In the genomic region with DNA sequence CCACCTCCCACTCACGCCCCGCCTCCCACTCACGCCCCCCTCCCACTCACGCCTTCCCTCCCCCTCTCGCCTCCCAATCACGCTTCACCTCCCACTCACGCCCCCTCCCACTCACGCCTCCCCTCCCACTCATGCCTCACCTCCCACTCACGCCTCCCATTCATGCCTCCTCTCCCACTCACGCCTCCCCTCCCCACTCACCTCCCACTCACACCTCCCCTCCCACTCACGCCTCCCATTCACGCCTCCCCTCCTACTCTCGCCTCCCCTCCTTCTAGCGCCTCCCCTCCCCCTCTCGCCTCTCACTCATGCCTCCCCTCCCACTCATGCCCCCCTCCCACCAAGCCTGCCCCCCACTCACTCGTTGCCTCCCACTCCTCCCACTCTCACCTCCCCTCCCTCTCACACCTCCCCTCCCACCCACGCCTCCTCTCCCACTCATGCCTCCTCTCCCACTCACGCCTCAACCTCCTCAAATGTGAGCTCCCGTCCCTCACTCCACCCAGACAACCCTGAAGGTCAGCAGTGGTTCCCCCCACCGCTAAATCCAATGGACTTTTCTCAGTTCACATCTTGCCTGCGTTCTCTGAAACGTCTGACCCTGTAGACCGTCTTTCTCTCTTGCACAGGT, we compare ENCODE assay signal across 21 cellular contexts. TPM values are rescaled to one million over a fixed set of nuclear protein-coding genes. Genes with fewer than 3 reads are reported as not detected.
DNase-seq lines count a peak whose midpoint lies in the region; FAIRE-seq and TF ChIP-seq lines count a peak whose summit lies in the region.
"Had no signal": no experiment of that assay in that cellular context is flagged by ENCODE, and none has a peak within 500 bp of the region (broad histone marks: within the 10 kb centered on the region; RNA-seq: fewer than 3 reads in every experiment).

No MANE protein-coding gene starts in this region.

- in situ Hi-C loops in KBM-7 (cut with MboI; ENCODE audit: low pct_unique_long_range_greater_than_20kb, low sequenced_read_pairs) = no loop called here

- no peaks in the 10 kb centered on the region for H3K36me3 ChIP-seq in astrocyte (ENCODE audit: insufficient read depth, low read length)
- H3K36me3 ChIP-seq: HAP-1 had no signal

- no peak overlapping the region for H3K27ac ChIP-seq in astrocyte (ENCODE audit: low read depth, low read length)
- H3K27ac ChIP-seq: 22Rv1, BLaER1 had no signal

- DNase-seq in T-helper 2 cell treated with Interferon-gamma antibody and Interleukin-4, amounts not matched to agents 5 μg/mL and 100 μg/mL, for 36 hours (ENCODE audit: low spot score) = no peak
- DNase-seq in T-helper 2 cell (no peak), HTR-8/SVneo (ENCODE audit: insufficient read length, low spot score) (no peak), astrocyte (ENCODE audit: low read depth) (no peak), immature natural killer cell (peak in 2 of 3 donors; percentile 13 to 14), KBM-7 (no peak), cardiac septum (ENCODE audit: low spot score) (no peak), GM03348 (ENCODE audit: low spot score) (no peak)
- DNase-seq: CD4-positive, alpha-beta memory T cell; DMS153; DMS79; GDM1; GOT3 had no signal

- H3K27ac Mint-ChIP-seq in T-helper 2 cell treated with Interferon-gamma antibody and Interleukin-4, amounts not matched to agents 5 μg/mL and 100 μg/mL, for 36 hours = peak overlapping the region; percentile 33
- peak overlapping the region; percentile 63 for H3K27ac Mint-ChIP-seq in astrocyte (ENCODE audit: unreplicated experiment)
- H3K27ac Mint-ChIP-seq in immature natural killer cell = peak overlapping the region in 2 of 6 donors; percentile 79 to 80
- H3K27ac Mint-ChIP-seq: CD14-positive monocyte; CD4-positive, alpha-beta memory T cell had no signal

- H3K27me3 Mint-ChIP-seq in T-helper 2 cell treated with Interferon-gamma antibody and Interleukin-4, amounts not matched to agents 5 μg/mL and 100 μg/mL, for 36 hours (ENCODE audit: low read depth) = peaks cover 2% of the 10 kb centered on the region
- H3K27me3 Mint-ChIP-seq in astrocyte (ENCODE audit: low read depth, unreplicated experiment) = peaks cover 32% of the 10 kb centered on the region
- peaks cover 1 to 8% (median 7%) of the 10 kb centered on the region in 3 donors for H3K27me3 Mint-ChIP-seq in immature natural killer cell (ENCODE audit: low read depth in 3 of 3)

- no peak overlapping the region for H3K4me3 Mint-ChIP-seq in T-helper 2 cell treated with Interferon-gamma antibody and Interleukin-4, amounts not matched to agents 5 μg/mL and 100 μg/mL, for 36 hours
- H3K4me3 Mint-ChIP-seq in astrocyte (ENCODE audit: unreplicated experiment) (no peak overlapping the region), immature natural killer cell (peak overlapping the region in 1 of 5 donors; percentile 44)
- H3K4me3 Mint-ChIP-seq: CD14-positive monocyte; CD4-positive, alpha-beta memory T cell had no signal

- H3K4me1 Mint-ChIP-seq in T-helper 2 cell treated with Interferon-gamma antibody and Interleukin-4, amounts not matched to agents 5 μg/mL and 100 μg/mL, for 36 hours (ENCODE audit: low read depth) = no peaks in the 10 kb centered on the region
- H3K4me1 Mint-ChIP-seq in astrocyte (ENCODE audit: low read depth, unreplicated experiment) = peaks cover 9% of the 10 kb centered on the region
- H3K4me1 Mint-ChIP-seq in immature natural killer cell = peaks cover 7 to 9% of the 10 kb centered on the region in 2 donors
- H3K4me1 Mint-ChIP-seq: CD14-positive monocyte had no signal

- no peak for TF ChIP-seq CTCF in astrocyte (IDR thresholded peaks at IDR 0.05; ENCODE audit: insufficient read depth, low read depth, low read length)

- intact Hi-C loops in cardiac septum (cut with DNase I) = no loop called here

- no peak overlapping the region for H2AFZ ChIP-seq in astrocyte (ENCODE audit: low read depth, low read length)

- FAIRE-seq in HTR-8/SVneo (lab: Jason Lieb, UNC) (peak; percentile 36), astrocyte (lab: Jason Lieb, UNC) (no peak)

- H3K4me1 ChIP-seq in astrocyte (ENCODE audit: insufficient read depth, low read length) = no peaks in the 10 kb centered on the region
- H3K4me1 ChIP-seq: HAP-1 had no signal

- no peaks in the 10 kb centered on the region for H3K9me3 ChIP-seq in astrocyte (ENCODE audit: insufficient read depth, low read depth, low read length)
- H3K9me3 ChIP-seq: BLaER1, HAP-1 had no signal

- no peaks in the 10 kb centered on the region for H3K9me3 Mint-ChIP-seq in T-helper 2 cell treated with Interferon-gamma antibody and Interleukin-4, amounts not matched to agents 5 μg/mL and 100 μg/mL, for 36 hours
- peaks cover 3% of the 10 kb centered on the region for H3K9me3 Mint-ChIP-seq in astrocyte (ENCODE audit: unreplicated experiment)
- H3K9me3 Mint-ChIP-seq in immature natural killer cell = no peaks in the 10 kb centered on the region
- H3K9me3 Mint-ChIP-seq: CD14-positive monocyte had no signal

- H3K79me2 ChIP-seq in astrocyte (ENCODE audit: insufficient read depth, low read length) = no peaks in the 10 kb centered on the region

- no peak overlapping the region for H3K9ac ChIP-seq in astrocyte (ENCODE audit: low read length)
- H3K9ac ChIP-seq: BLaER1 had no signal

- H3K27me3 ChIP-seq in astrocyte (ENCODE audit: insufficient read depth, low read length) = peaks cover 9% of the 10 kb centered on the region
- H3K27me3 ChIP-seq: BLaER1 had no signal

- no peak overlapping the region for H3K4me2 ChIP-seq in astrocyte (ENCODE audit: low read length)
- H3K4me2 ChIP-seq: BLaER1 had no signal

- H3K36me3 Mint-ChIP-seq in T-helper 2 cell treated with Interferon-gamma antibody and Interleukin-4, amounts not matched to agents 5 μg/mL and 100 μg/mL, for 36 hours (ENCODE audit: low read depth) = no peaks in the 10 kb centered on the region
- H3K36me3 Mint-ChIP-seq in astrocyte (ENCODE audit: low read depth, unreplicated experiment) (peaks cover 18% of the 10 kb centered on the region), immature natural killer cell (no peaks in the 10 kb centered on the region)
- H3K36me3 Mint-ChIP-seq: CD14-positive monocyte; CD4-positive, alpha-beta memory T cell had no signal

- no peak overlapping the region for H3K4me3 ChIP-seq in astrocyte (ENCODE audit: insufficient read depth, low read depth, low read length)
- H3K4me3 ChIP-seq: BLaER1, HAP-1 had no signal

- no peaks in the 10 kb centered on the region for H4K20me1 ChIP-seq in astrocyte (ENCODE audit: insufficient read depth, low read length)

RNA-seq across cellular contexts. Expression of gene TMEM63C, which starts 39.8 kb away (rescaled TPM):
- 11.3 and 22.8 TPM in 2 replicates for total RNA-seq in astrocyte
- polyA plus RNA-seq in immature natural killer cell = under 1 TPM in 2 of 3 donors, not detected in 1; 0.03 to 0.64 TPM
- 0.46 TPM for total RNA-seq in cardiac septum
- polyA plus RNA-seq: AG04450; CD4-positive, alpha-beta memory T cell had no signal

RNA-seq across cellular contexts. Expression of gene NGB, which starts 49.6 kb away (rescaled TPM):
- total RNA-seq in astrocyte (not detected in 2 replicates), cardiac septum (not detected)
- polyA plus RNA-seq in immature natural killer cell = not detected
- total RNA-seq: A673; CD4-positive, alpha-beta memory T cell; Daoy; HT-29 had no signal
- polyA plus RNA-seq: AG04450; CD14-positive monocyte; CD4-positive, alpha-beta memory T cell had no signal

Comparison
In these comparisons a context has a peak if more than half of its experiments do, and no peak if none do; other contexts are left out.
1. DNase-seq: peak in immature natural killer cell (2 of 3); none in T-helper 2 cell treated with Interferon-gamma antibody and Interleukin-4, amounts not matched to agents 5 μg/mL and 100 μg/mL, for 36 hours (single experiment), T-helper 2 cell (0 of 5), HTR-8/SVneo (single experiment), astrocyte (single experiment), KBM-7 (single experiment), cardiac septum (single experiment) and GM03348 (single experiment).